19 cellular contexts compared by ENCODE assay signal in the genomic region with DNA sequence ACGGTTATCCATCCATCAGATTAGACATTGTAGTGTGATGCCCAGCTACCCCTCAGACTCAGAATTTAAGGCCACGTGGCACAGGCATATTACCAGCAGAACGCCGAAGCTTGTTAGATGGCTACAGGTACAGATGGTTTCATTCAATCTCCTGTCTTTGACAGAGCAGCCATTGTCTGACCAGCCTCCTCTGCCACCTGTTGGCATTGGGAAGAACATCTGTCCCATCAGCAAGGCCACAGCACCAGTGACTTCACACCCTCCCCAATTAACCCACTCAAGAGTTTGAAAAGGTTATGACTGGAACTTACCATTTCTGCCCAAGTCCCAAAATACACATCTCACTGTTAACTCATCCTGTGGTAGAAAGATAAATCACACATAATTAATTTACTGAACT. TPM values are rescaled to one million over a fixed set of nuclear protein-coding genes. Genes with fewer than 3 reads are reported as not detected.
DNase-seq lines count a peak whose midpoint lies in the region; ATAC-seq, FAIRE-seq and TF ChIP-seq lines count a peak whose summit lies in the region.
"Had no signal": no experiment of that assay in that cellular context is flagged by ENCODE, and none has a peak within 500 bp of the region (broad histone marks: within the 10 kb centered on the region; RNA-seq: fewer than 3 reads in every experiment).

No MANE protein-coding gene starts in this region.

- no peak overlapping the region for H3K4me3 Mint-ChIP-seq in activated CD4-positive, alpha-beta T cell treated with anti-CD3 and anti-CD28 coated beads for 36 hours
- H3K4me3 Mint-ChIP-seq in activated naive CD8-positive, alpha-beta T cell treated with anti-CD3 and anti-CD28 coated beads, Interleukin-2, amount 50 U/mL, for 24 hours, result no peak overlapping the region
- H3K4me3 Mint-ChIP-seq: natural killer cell treated with Interleukin-12 subunit alpha and Interleukin-12 subunit beta and Interleukin-15 and Interleukin-18, amount 100 ng/mL, for 72 hours; T-cell had no signal

- H3K27ac ChIP-seq in small intestine (ENCODE audit: low read depth in 1 of 2, low read length in 1 of 2) (no peak overlapping the region), hepatocyte (no peak overlapping the region)
- H3K27ac ChIP-seq: coronary artery, Peyer's patch, stomach, uterus had no signal

- no peak overlapping the region for H3K4me3 ChIP-seq in small intestine (ENCODE audit: low read depth in 1 of 2, low read length in 2 of 2)
- no peak overlapping the region for H3K4me3 ChIP-seq in hepatocyte
- H3K4me3 ChIP-seq: coronary artery, MG63, Peyer's patch, stomach, uterus had no signal

- H3K4me1 ChIP-seq in small intestine (ENCODE audit: control insufficient read depth in 2 of 2, insufficient read depth in 1 of 2, low read depth in 1 of 2, low read length in 1 of 2) (no peaks in the 10 kb centered on the region), hepatocyte (ENCODE audit: insufficient read depth) (no peaks in the 10 kb centered on the region)
- H3K4me1 ChIP-seq: Peyer's patch, stomach, uterus had no signal

- no peaks in the 10 kb centered on the region for H3K9me3 Mint-ChIP-seq in activated CD4-positive, alpha-beta T cell treated with anti-CD3 and anti-CD28 coated beads for 36 hours (ENCODE audit: low read depth)
- H3K9me3 Mint-ChIP-seq in activated naive CD8-positive, alpha-beta T cell treated with anti-CD3 and anti-CD28 coated beads, Interleukin-2, amount 50 U/mL, for 24 hours, result no peaks in the 10 kb centered on the region
- H3K9me3 Mint-ChIP-seq: natural killer cell treated with Interleukin-12 subunit alpha and Interleukin-12 subunit beta and Interleukin-15 and Interleukin-18, amount 100 ng/mL, for 72 hours; T-cell had no signal

- peak; percentile 6 for DNase-seq in activated CD4-positive, alpha-beta T cell treated with anti-CD3 and anti-CD28 coated beads for 36 hours
- no peak for DNase-seq in activated CD4-positive, alpha-beta T cell treated with anti-CD3 and anti-CD28 coated beads for 1 hour
- DNase-seq in SW480 (ENCODE audit: low spot score), result peak; percentile 18
- peak; percentile 17 for DNase-seq in small intestine
- no peak for DNase-seq in dedifferentiated amniotic fluid mesenchymal stem cell (ENCODE audit: extremely low spot score)
- no peak for DNase-seq in hepatocyte (ENCODE audit: low spot score)
- DNase-seq in activated naive CD8-positive, alpha-beta T cell treated with anti-CD3 and anti-CD28 coated beads, Interleukin-2, amount 50 U/mL, for 24 hours, result no peak
- DNase-seq: activated effector memory CD4-positive, alpha-beta T cell treated with anti-CD3 and anti-CD28 coated beads, Interleukin-2, amount 50 U/mL, for 16 hours; erythroblast; MG63; Peyer's patch; stomach; T-cell; uterus had no signal

- POLR2A ChIA-PET in activated CD4-positive, alpha-beta T cell treated with anti-CD3 and anti-CD28 coated beads for 36 hours (lab: Charles Lee), result no interaction called here

- H3K9me2 ChIP-seq in hepatocyte (replicated peaks; ENCODE audit: insufficient read depth), result no peaks in the 10 kb centered on the region

- no peaks in the 10 kb centered on the region for H3K36me3 Mint-ChIP-seq in activated CD4-positive, alpha-beta T cell treated with anti-CD3 and anti-CD28 coated beads for 36 hours (ENCODE audit: low read depth)
- no peaks in the 10 kb centered on the region for H3K36me3 Mint-ChIP-seq in activated naive CD8-positive, alpha-beta T cell treated with anti-CD3 and anti-CD28 coated beads, Interleukin-2, amount 50 U/mL, for 24 hours (ENCODE audit: low read depth)
- H3K36me3 Mint-ChIP-seq: natural killer cell treated with Interleukin-12 subunit alpha and Interleukin-12 subunit beta and Interleukin-15 and Interleukin-18, amount 100 ng/mL, for 72 hours had no signal

- peak; percentile 36 for ATAC-seq in activated CD4-positive, alpha-beta T cell treated with anti-CD3 and anti-CD28 coated beads for 36 hours
- no peak for ATAC-seq in activated naive CD8-positive, alpha-beta T cell treated with anti-CD3 and anti-CD28 coated beads, Interleukin-2, amount 50 U/mL, for 24 hours
- ATAC-seq: natural killer cell treated with Interleukin-12 subunit alpha and Interleukin-12 subunit beta and Interleukin-15 and Interleukin-18, amount 100 ng/mL, for 72 hours; T-cell had no signal

- TF ChIP-seq CTCF in hepatocyte (IDR thresholded peaks at IDR 0.05; ENCODE audit: poor library complexity), result no peak

- H3K4me1 Mint-ChIP-seq in activated CD4-positive, alpha-beta T cell treated with anti-CD3 and anti-CD28 coated beads for 36 hours, result no peaks in the 10 kb centered on the region
- H3K4me1 Mint-ChIP-seq in activated naive CD8-positive, alpha-beta T cell treated with anti-CD3 and anti-CD28 coated beads, Interleukin-2, amount 50 U/mL, for 24 hours, result no peaks in the 10 kb centered on the region
- H3K4me1 Mint-ChIP-seq: T-cell had no signal

- intact Hi-C loops in activated CD4-positive, alpha-beta T cell treated with anti-CD3 and anti-CD28 coated beads for 36 hours (cut with DNase I, micrococcal nuclease), result no loop called here

- TF ChIP-seq EP300 in Ishikawa (IDR thresholded peaks at IDR 0.05; ENCODE audit: borderline replicate concordance), result no peak

- no peaks in the 10 kb centered on the region for H3K36me3 ChIP-seq in small intestine (ENCODE audit: control insufficient read depth in 2 of 2, insufficient read depth in 2 of 2, low read length in 2 of 2)
- H3K36me3 ChIP-seq in hepatocyte (replicated peaks; ENCODE audit: insufficient read depth, low read depth), result no peaks in the 10 kb centered on the region
- H3K36me3 ChIP-seq: MG63, Peyer's patch, stomach, uterus had no signal

- WGBS in small intestine, 3 donors, result 46 to 71% (median 67%) methylated on average over 4 of the region's 4 CpGs
- 82% methylated on average over 4 of the region's 4 CpGs for WGBS in hepatocyte (ENCODE audit: low lambda C conversion rate, missing lambda C conversion rate)

- H2AFZ ChIP-seq in hepatocyte, result no peak overlapping the region

- H3K27me3 ChIP-seq in small intestine (ENCODE audit: control insufficient read depth in 2 of 2, insufficient read depth in 2 of 2, low read length in 2 of 2) (no peaks in the 10 kb centered on the region), hepatocyte (no peaks in the 10 kb centered on the region)
- H3K27me3 ChIP-seq: MG63, Peyer's patch, stomach, uterus had no signal

- H4K20me1 ChIP-seq in hepatocyte (ENCODE audit: insufficient read depth, poor library complexity, severe bottlenecking), result no peaks in the 10 kb centered on the region

- H3K27ac Mint-ChIP-seq in activated CD4-positive, alpha-beta T cell treated with anti-CD3 and anti-CD28 coated beads for 36 hours, result no peak overlapping the region
- no peak overlapping the region for H3K27ac Mint-ChIP-seq in activated naive CD8-positive, alpha-beta T cell treated with anti-CD3 and anti-CD28 coated beads, Interleukin-2, amount 50 U/mL, for 24 hours
- H3K27ac Mint-ChIP-seq: natural killer cell treated with Interleukin-12 subunit alpha and Interleukin-12 subunit beta and Interleukin-15 and Interleukin-18, amount 100 ng/mL, for 72 hours; T-cell had no signal

- FAIRE-seq in small intestine (lab: Jason Lieb, UNC), result no peak
- FAIRE-seq: astrocyte, HTR-8/SVneo had no signal

- H3K9me3 ChIP-seq in small intestine (ENCODE audit: control insufficient read depth, low read depth) (no peaks in the 10 kb centered on the region), hepatocyte (ENCODE audit: low read depth) (no peaks in the 10 kb centered on the region)
- H3K9me3 ChIP-seq: MG63, Peyer's patch, stomach, uterus had no signal

- H3K27me3 Mint-ChIP-seq in activated CD4-positive, alpha-beta T cell treated with anti-CD3 and anti-CD28 coated beads for 36 hours, result no peaks in the 10 kb centered on the region
- no peaks in the 10 kb centered on the region for H3K27me3 Mint-ChIP-seq in activated naive CD8-positive, alpha-beta T cell treated with anti-CD3 and anti-CD28 coated beads, Interleukin-2, amount 50 U/mL, for 24 hours
- H3K27me3 Mint-ChIP-seq: natural killer cell treated with Interleukin-12 subunit alpha and Interleukin-12 subunit beta and Interleukin-15 and Interleukin-18, amount 100 ng/mL, for 72 hours; T-cell had no signal

- H3K4me2 ChIP-seq in hepatocyte, result no peak overlapping the region

- TF ChIP-seq RAD21 in Ishikawa (IDR thresholded peaks at IDR 0.05; ENCODE audit: low read depth), result peak; percentile 30; the same call in 1 of the 2 replicates

- no peaks in the 10 kb centered on the region for H3K79me2 ChIP-seq in hepatocyte

- CTCF ChIA-PET in activated CD4-positive, alpha-beta T cell treated with anti-CD3 and anti-CD28 coated beads for 36 hours (lab: Charles Lee), result interaction anchor here (1.0 to 1.2 kb wide), 2 partner anchors 18 to 26 kb away, joined by 3 read pairs; no protein-coding TSS in a partner anchor

TF ChIP-seq in Ishikawa, 13 proteins besides CTCF, POLR2A, EP300 and RAD21 (continues in another document):
- TF ChIP-seq USF1 (IDR thresholded peaks at IDR 0.05), result no peak
- no peak for TF ChIP-seq TCF12 (IDR thresholded peaks at IDR 0.05; ENCODE audit: low read depth)
- no peak for TF ChIP-seq NFIC (IDR thresholded peaks at IDR 0.05)
- TF ChIP-seq EGR1 (IDR thresholded peaks at IDR 0.05), result no peak
- no peak for TF ChIP-seq CEBPB (IDR thresholded peaks at IDR 0.05)
- TF ChIP-seq TAF1 (IDR thresholded peaks at IDR 0.05; ENCODE audit: low read depth), result no peak

RNA-seq across cellular contexts. Expression of gene PHKA2, which starts 22.0 kb away (rescaled TPM):
- total RNA-seq in activated CD4-positive, alpha-beta T cell treated with anti-CD3 and anti-CD28 coated beads for 36 hours, result 10 to 100 TPM; 22.0 to 24.5 TPM
- polyA plus RNA-seq in small intestine (10 to 100 TPM; 16.8 to 25.3 (median 17.6) TPM), hepatocyte (26.4 and 38.9 TPM in 2 replicates)
- 30.5 and 35.7 TPM in 2 replicates for total RNA-seq in hepatocyte

Comparison
In these comparisons a context has a peak if more than half of its experiments do, and no peak if none do; other contexts are left out.
1. DNase-seq: peak in activated CD4-positive, alpha-beta T cell treated with anti-CD3 and anti-CD28 coated beads for 36 hours (single experiment), SW480 (single experiment) and small intestine (single experiment); none in activated CD4-positive, alpha-beta T cell treated with anti-CD3 and anti-CD28 coated beads for 1 hour (single experiment), dedifferentiated amniotic fluid mesenchymal stem cell (single experiment), hepatocyte (single experiment) and activated naive CD8-positive, alpha-beta T cell treated with anti-CD3 and anti-CD28 coated beads, Interleukin-2, amount 50 U/mL, for 24 hours (single experiment).